In genomic region chr19:31980851-31981250, GRCh38 we compare ENCODE assay signal across 25 cellular contexts.
"Had no signal": no experiment of that assay in that cellular context is flagged by ENCODE, and none has a peak within 500 bp of the region (broad histone marks: within the 10 kb centered on the region; RNA-seq: fewer than 3 reads in every experiment).

No MANE protein-coding gene starts in this region.

- H3K27me3 Mint-ChIP-seq: naive thymus-derived CD4-positive, alpha-beta T cell; stimulated activated naive B cell treated with anti-CD40 and anti-IgM and Interleukin-4, amounts not matched to agents 10 μg/mL and 1 μg/mL and 100 μg/mL, for 72 hours had no signal

- H3K9me3 Mint-ChIP-seq: natural killer cell; stimulated activated effector memory CD8-positive, alpha-beta T cell treated with anti-CD3 and anti-CD28 coated beads, Interleukin-12 subunit alpha, Interleukin-12 subunit beta, amount 100 ng/mL, for 72 hours had no signal

- H3K4me2 ChIP-seq: neural progenitor cell had no signal

- H3K79me2 ChIP-seq: parathyroid adenoma had no signal

- H3K4me3 ChIP-seq: neural progenitor cell, psoas muscle, right lobe of liver, sigmoid colon, stomach, tibial artery, transverse colon, upper lobe of left lung, uterus had no signal

- FAIRE-seq: small intestine had no signal

- H3K9ac ChIP-seq: neural progenitor cell, parathyroid adenoma had no signal

- DNase-seq: naive thymus-derived CD4-positive, alpha-beta T cell; natural killer cell; occipital lobe; psoas muscle; right cardiac atrium; right lobe of liver; sigmoid colon; small intestine; stimulated activated CD4-positive, alpha-beta T cell treated with anti-CD3 and anti-CD28 coated beads, Interleukin-15, amount 100 ng/mL, for 24 hours; stimulated activated CD4-positive, alpha-beta T cell treated with anti-CD3 and anti-CD28 coated beads, Interleukin-2, amount 100 ng/mL, for 24 hours; stimulated activated CD4-positive, alpha-beta T cell treated with anti-CD3 and anti-CD28 coated beads, Interleukin-2, amount 100 ng/mL, for 48 hours; stimulated activated CD4-positive, alpha-beta T cell treated with anti-CD3 and anti-CD28 coated beads, Interleukin-4, amount 100 ng/mL, for 24 hours; stimulated activated naive B cell treated with anti-CD40 and anti-IgM and Interleukin-4, amounts not matched to agents 10 μg/mL and 1 μg/mL and 100 μg/mL, for 72 hours; stimulated activated naive CD4-positive, alpha-beta T cell treated with Interleukin-2 at 50 U/mL for 16 hours; stomach; tibial artery; transverse colon; upper lobe of left lung; uterus had no signal

- ATAC-seq: naive thymus-derived CD4-positive, alpha-beta T cell; natural killer cell; psoas muscle; right cardiac atrium; right lobe of liver; stimulated activated naive B cell treated with anti-CD40 and anti-IgM and Interleukin-4, amounts not matched to agents 10 μg/mL and 1 μg/mL and 100 μg/mL, for 72 hours had no signal

- H3K4me3 Mint-ChIP-seq: naive thymus-derived CD4-positive, alpha-beta T cell; natural killer cell; nephron; neural progenitor cell; stimulated activated effector memory CD8-positive, alpha-beta T cell treated with anti-CD3 and anti-CD28 coated beads, Interleukin-12 subunit alpha, Interleukin-12 subunit beta, amount 100 ng/mL, for 72 hours; stimulated activated naive B cell treated with anti-CD40 and anti-IgM and Interleukin-4, amounts not matched to agents 10 μg/mL and 1 μg/mL and 100 μg/mL, for 72 hours; stimulated activated naive CD8-positive, alpha-beta T cell treated with anti-CD3 and anti-CD28 coated beads, Interleukin-15, Interleukin-2, amounts not matched to agents 100 ng/mL and 50 ng/mL, for 24 hours had no signal

- H3K4me1 Mint-ChIP-seq: naive thymus-derived CD4-positive, alpha-beta T cell; natural killer cell; nephron; stimulated activated effector memory CD8-positive, alpha-beta T cell treated with anti-CD3 and anti-CD28 coated beads, Interleukin-12 subunit alpha, Interleukin-12 subunit beta, amount 100 ng/mL, for 72 hours; stimulated activated naive B cell treated with anti-CD40 and anti-IgM and Interleukin-4, amounts not matched to agents 10 μg/mL and 1 μg/mL and 100 μg/mL, for 72 hours had no signal

- H3K9me3 ChIP-seq: psoas muscle, right lobe of liver, sigmoid colon, transverse colon, uterus had no signal

- H3K27me3 ChIP-seq: neural progenitor cell, right lobe of liver, sigmoid colon, tibial artery, transverse colon, upper lobe of left lung, uterus had no signal

- H2AFZ ChIP-seq: neural progenitor cell, parathyroid adenoma had no signal

- H3K4me1 ChIP-seq: neural progenitor cell, parathyroid adenoma, psoas muscle, right lobe of liver, sigmoid colon, stomach, tibial artery, transverse colon, upper lobe of left lung, uterus had no signal

- H3K27ac Mint-ChIP-seq: naive thymus-derived CD4-positive, alpha-beta T cell; natural killer cell; nephron; neural progenitor cell; progenitor cell of endocrine pancreas; stimulated activated effector memory CD8-positive, alpha-beta T cell treated with anti-CD3 and anti-CD28 coated beads, Interleukin-12 subunit alpha, Interleukin-12 subunit beta, amount 100 ng/mL, for 72 hours; stimulated activated naive B cell treated with anti-CD40 and anti-IgM and Interleukin-4, amounts not matched to agents 10 μg/mL and 1 μg/mL and 100 μg/mL, for 72 hours; stimulated activated naive CD8-positive, alpha-beta T cell treated with anti-CD3 and anti-CD28 coated beads, Interleukin-15, Interleukin-2, amounts not matched to agents 100 ng/mL and 50 ng/mL, for 24 hours had no signal

- H3K27ac ChIP-seq: neural progenitor cell, parathyroid adenoma, psoas muscle, right lobe of liver, sigmoid colon, stomach, tibial artery, transverse colon, upper lobe of left lung, uterus had no signal

- H3K36me3 Mint-ChIP-seq: natural killer cell; neural progenitor cell; stimulated activated effector memory CD8-positive, alpha-beta T cell treated with anti-CD3 and anti-CD28 coated beads, Interleukin-12 subunit alpha, Interleukin-12 subunit beta, amount 100 ng/mL, for 72 hours had no signal

- H3K36me3 ChIP-seq: neural progenitor cell, right lobe of liver, sigmoid colon, stomach, tibial artery, transverse colon, upper lobe of left lung, uterus had no signal
